ENCODE assay signal across 1 cellular context in the genomic region with DNA sequence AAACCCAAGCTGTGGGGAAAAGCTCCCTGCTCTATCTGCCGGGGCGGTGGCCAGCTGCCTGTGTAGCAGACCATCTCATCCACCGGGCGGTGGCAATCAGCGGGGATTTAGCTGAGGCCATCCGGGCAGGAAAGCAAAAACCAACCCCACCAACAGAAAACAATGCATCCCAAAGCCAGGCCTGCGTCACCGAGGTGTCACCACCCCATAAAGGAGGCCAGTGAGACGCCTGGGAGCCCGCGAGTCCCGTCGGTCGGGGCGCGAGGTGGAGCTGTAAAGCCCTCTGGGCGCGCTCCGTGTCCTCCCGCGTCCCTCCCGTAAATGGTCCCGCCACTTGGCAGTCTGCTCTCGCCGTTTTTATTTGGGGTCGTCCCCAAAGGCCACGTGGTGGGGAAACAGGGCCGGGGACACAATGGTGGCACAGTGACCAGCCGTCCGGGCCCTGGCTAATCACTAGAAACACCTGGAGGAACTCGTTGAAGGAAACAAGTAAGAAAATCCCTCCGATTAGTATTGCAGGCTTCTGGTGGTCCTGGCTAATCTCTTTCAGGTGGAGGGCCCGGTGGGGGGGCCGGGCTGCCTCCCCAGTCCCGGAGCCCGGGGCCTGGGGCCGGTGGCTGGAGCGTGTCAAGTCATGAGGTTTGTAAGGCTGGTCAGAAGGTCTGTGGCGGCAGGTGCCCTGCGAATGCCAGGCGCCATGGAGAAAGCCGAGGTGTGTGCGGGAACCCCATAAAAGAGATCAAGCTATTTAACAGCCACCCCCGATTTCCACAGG.
TF ChIP-seq lines count a peak whose summit lies in the region.

No MANE protein-coding gene starts in this region.

TF ChIP-seq in GM23338, 12 proteins besides CTCF, POLR2A, EP300 and RAD21:
- no peak for TF ChIP-seq ZNF114 (CRISPR knock-in tag; IDR thresholded peaks at IDR 0.05)
- TF ChIP-seq EZH2 (IDR thresholded peaks at IDR 0.05; ENCODE audit: low read depth, unreplicated experiment), result no peak
- no peak for TF ChIP-seq JUNB (IDR thresholded peaks at IDR 0.05; ENCODE audit: unreplicated experiment)
- no peak for TF ChIP-seq ETS1 (IDR thresholded peaks at IDR 0.05)
- no peak for TF ChIP-seq POLR2AphosphoS5 (IDR thresholded peaks at IDR 0.05; ENCODE audit: low read depth)
